ENCODE assay signal across 12 cellular contexts in genomic region chr10:72219229-72219814, GRCh38. TPM values are rescaled to one million over a fixed set of nuclear protein-coding genes. Genes with fewer than 3 reads are reported as not detected.
DNase-seq lines count a peak whose midpoint lies in the region; ATAC-seq and TF ChIP-seq lines count a peak whose summit lies in the region.
"Had no signal": no experiment of that assay in that cellular context is flagged by ENCODE, and none has a peak within 500 bp of the region (broad histone marks: within the 10 kb centered on the region; RNA-seq: fewer than 3 reads in every experiment).

No MANE protein-coding gene starts in this region.

- H3K27ac Mint-ChIP-seq in activated T-cell treated with anti-CD3 and anti-CD28 coated beads, Interleukin-2, amount 50 U/mL, for 72 hours: peak overlapping the region; percentile 100
- peak overlapping the region; percentile 97 for H3K27ac Mint-ChIP-seq in activated naive CD8-positive, alpha-beta T cell

- H2BK12ac ChIP-seq in mesenchymal stem cell (ENCODE audit: low read length in 2 of 2): no peak overlapping the region

- TF ChIP-seq POLR2A in tibial nerve (IDR thresholded peaks at IDR 0.05): no peak

- H3K4me3 Mint-ChIP-seq in activated T-cell treated with anti-CD3 and anti-CD28 coated beads, Interleukin-2, amount 50 U/mL, for 72 hours: peak overlapping the region; percentile 79 to 93
- peak overlapping the region; percentile 81 for H3K4me3 Mint-ChIP-seq in activated naive CD8-positive, alpha-beta T cell

- H3K9me3 ChIP-seq in mesenchymal stem cell (ENCODE audit: control insufficient read depth, low read length) (no peaks in the 10 kb centered on the region), tibial nerve (no peaks in the 10 kb centered on the region)

- no peak overlapping the region for H3K18ac ChIP-seq in mesenchymal stem cell (ENCODE audit: low read depth in 1 of 2, low read length in 2 of 2)

- no peak overlapping the region for H2BK5ac ChIP-seq in mesenchymal stem cell (ENCODE audit: low read depth, low read length, poor library complexity, severe bottlenecking)

- TF ChIP-seq EP300 in tibial nerve (IDR thresholded peaks at IDR 0.05): no peak

- H3K4me2 ChIP-seq in mesenchymal stem cell (ENCODE audit: low read length, poor library complexity, severe bottlenecking): no peak overlapping the region

- H2AK5ac ChIP-seq in mesenchymal stem cell (ENCODE audit: low read length, severe bottlenecking): no peak overlapping the region

- no peak overlapping the region for H2BK120ac ChIP-seq in mesenchymal stem cell (ENCODE audit: low read depth, low read length)

- no peak overlapping the region for H3K14ac ChIP-seq in mesenchymal stem cell (ENCODE audit: low read length in 2 of 2)

- peak overlapping the region; percentile 23 for H3K9ac ChIP-seq in mesenchymal stem cell (ENCODE audit: low read length)

- H3K27me3 ChIP-seq in mesenchymal stem cell (ENCODE audit: control insufficient read depth in 1 of 2, insufficient read depth in 1 of 2, low read length in 2 of 2) (no peaks in the 10 kb centered on the region), tibial nerve (no peaks in the 10 kb centered on the region)

- no peak overlapping the region for H4K8ac ChIP-seq in mesenchymal stem cell (ENCODE audit: low read length)

- H4K91ac ChIP-seq in mesenchymal stem cell (ENCODE audit: low read length): no peak overlapping the region

- H3K23ac ChIP-seq in mesenchymal stem cell (ENCODE audit: low read length in 2 of 2): no peak overlapping the region

- peaks cover 71% of the 10 kb centered on the region for H3K4me1 Mint-ChIP-seq in activated T-cell treated with anti-CD3 and anti-CD28 coated beads, Interleukin-2, amount 50 U/mL, for 72 hours (ENCODE audit: low read depth)
- peaks cover 63% of the 10 kb centered on the region for H3K4me1 Mint-ChIP-seq in activated naive CD8-positive, alpha-beta T cell (ENCODE audit: low read depth)

- DNase-seq in activated T-cell treated with anti-CD3 and anti-CD28 coated beads, Interleukin-2, amount 50 U/mL, for 72 hours: no peak
- DNase-seq in activated T-cell treated with anti-CD3 and anti-CD28 coated beads for 4 hours: no peak
- DNase-seq in mesenchymal stem cell: no peak
- no peak for DNase-seq in tibial nerve (ENCODE audit: low spot score in 2 of 2)
- DNase-seq in Kasumi-1 (lab: John Stamatoyannopoulos, UW): no peak
- no peak for DNase-seq in stimulated activated CD4-positive, alpha-beta T cell treated with anti-CD3 and anti-CD28 coated beads, Interleukin-12 subunit alpha, Interleukin-12 subunit beta, amount 100 ng/mL, for 4 hours
- no peak for DNase-seq in NCI-H526 (lab: John Stamatoyannopoulos, UW)
- DNase-seq: AML-193; NCI-H1105; SHP77; stimulated activated CD4-positive, alpha-beta T cell treated with anti-CD3 and anti-CD28 coated beads, Interleukin-15, amount 100 ng/mL, for 24 hours had no signal

- H3K36me3 ChIP-seq in mesenchymal stem cell (ENCODE audit: control insufficient read depth in 1 of 2, insufficient read depth in 2 of 2, low read depth in 1 of 2, low read length in 2 of 2) (peaks cover 9 to 11% of the 10 kb centered on the region in 2 experiments), tibial nerve (peaks cover 0 to 20% (median 0%) of the 10 kb centered on the region in 3 donors)

- H3K9me3 Mint-ChIP-seq in activated T-cell treated with anti-CD3 and anti-CD28 coated beads, Interleukin-2, amount 50 U/mL, for 72 hours: no peaks in the 10 kb centered on the region
- H3K9me3 Mint-ChIP-seq in activated naive CD8-positive, alpha-beta T cell (ENCODE audit: low read depth): no peaks in the 10 kb centered on the region

- no peak overlapping the region for H2AFZ ChIP-seq in mesenchymal stem cell (ENCODE audit: low read depth, low read length)

- peaks cover 5% of the 10 kb centered on the region for H3K79me1 ChIP-seq in mesenchymal stem cell (replicated peaks; ENCODE audit: low read length, poor library complexity, severe bottlenecking)

- TF ChIP-seq CTCF in tibial nerve (IDR thresholded peaks at IDR 0.05): no peak

- no peaks in the 10 kb centered on the region for H3K27me3 Mint-ChIP-seq in activated T-cell treated with anti-CD3 and anti-CD28 coated beads, Interleukin-2, amount 50 U/mL, for 72 hours (ENCODE audit: low read depth)
- H3K27me3 Mint-ChIP-seq in activated naive CD8-positive, alpha-beta T cell: no peaks in the 10 kb centered on the region

- peaks cover 5 to 25% of the 10 kb centered on the region in 2 donors for H3K36me3 Mint-ChIP-seq in activated T-cell treated with anti-CD3 and anti-CD28 coated beads, Interleukin-2, amount 50 U/mL, for 72 hours (ENCODE audit: insufficient read depth in 2 of 2)
- H3K36me3 Mint-ChIP-seq in activated naive CD8-positive, alpha-beta T cell: no peaks in the 10 kb centered on the region

- H2BK15ac ChIP-seq in mesenchymal stem cell (ENCODE audit: low read depth, poor library complexity, severe bottlenecking): no peak overlapping the region

- 82% methylated on average over 4 of the region's 6 CpGs for WGBS in mesenchymal stem cell
- WGBS in tibial nerve, 2 donors: 56 to 58% methylated on average over 6 of the region's 6 CpGs

- H3K4ac ChIP-seq in mesenchymal stem cell (ENCODE audit: low read depth in 1 of 2, low read length in 2 of 2): no peak overlapping the region

- H3K4me1 ChIP-seq in mesenchymal stem cell (ENCODE audit: control insufficient read depth, insufficient read depth, low read depth, low read length) (peaks cover 10% of the 10 kb centered on the region), tibial nerve (peaks cover 0 to 72% (median 48%) of the 10 kb centered on the region in 4 donors)

- H3K27ac ChIP-seq in mesenchymal stem cell (ENCODE audit: low read length, poor library complexity, severe bottlenecking) (no peak overlapping the region), tibial nerve (peak overlapping the region; percentile 32 to 98 (median 96))

- no peak for ATAC-seq in activated T-cell treated with anti-CD3 and anti-CD28 coated beads, Interleukin-2, amount 50 U/mL, for 72 hours (replicated peaks in 1 of 2)

- no peak overlapping the region for H3K4me3 ChIP-seq in mesenchymal stem cell (ENCODE audit: insufficient read depth in 1 of 2, low read depth in 1 of 2, low read length in 2 of 2)
- no peak overlapping the region for H3K4me3 ChIP-seq in tibial nerve

RNA-seq across cellular contexts. Expression of gene ASCC1, which starts 3.2 kb away (rescaled TPM):
- 10 to 100 TPM; 81.2 to 84.3 TPM for total RNA-seq in activated T-cell treated with anti-CD3 and anti-CD28 coated beads, Interleukin-2, amount 50 U/mL, for 72 hours
- 36.0 TPM for polyA plus RNA-seq in mesenchymal stem cell (2013, experiment 1 of 2)
- polyA plus RNA-seq in mesenchymal stem cell (2013, experiment 2 of 2): 36.1 TPM
- total RNA-seq in tibial nerve: 10 to 100 TPM; 34.2 to 85.7 (median 54.2) TPM

RNA-seq across cellular contexts. Expression of gene ANAPC16, which starts 3.5 kb away (rescaled TPM):
- 100 to 1,000 TPM; 183 to 197 TPM for total RNA-seq in activated T-cell treated with anti-CD3 and anti-CD28 coated beads, Interleukin-2, amount 50 U/mL, for 72 hours
- 63.6 TPM for polyA plus RNA-seq in mesenchymal stem cell (2013, experiment 1 of 2)
- polyA plus RNA-seq in mesenchymal stem cell (2013, experiment 2 of 2): 65.1 TPM
- 10 to 100 TPM; 52.6 to 72.3 (median 61.9) TPM for total RNA-seq in tibial nerve

RNA-seq across cellular contexts. Expression of gene DDIT4, which starts 54.4 kb away (rescaled TPM):
- total RNA-seq in activated T-cell treated with anti-CD3 and anti-CD28 coated beads, Interleukin-2, amount 50 U/mL, for 72 hours: 1,000 to 10,000 TPM; 1,119 to 1,202 TPM
- 109 TPM for polyA plus RNA-seq in mesenchymal stem cell (2013, experiment 1 of 2)
- 107 TPM for polyA plus RNA-seq in mesenchymal stem cell (2013, experiment 2 of 2)
- 1,000 to 10,000 TPM; 1,317 to 2,202 (median 1,604) TPM for total RNA-seq in tibial nerve
